In the genomic region with DNA sequence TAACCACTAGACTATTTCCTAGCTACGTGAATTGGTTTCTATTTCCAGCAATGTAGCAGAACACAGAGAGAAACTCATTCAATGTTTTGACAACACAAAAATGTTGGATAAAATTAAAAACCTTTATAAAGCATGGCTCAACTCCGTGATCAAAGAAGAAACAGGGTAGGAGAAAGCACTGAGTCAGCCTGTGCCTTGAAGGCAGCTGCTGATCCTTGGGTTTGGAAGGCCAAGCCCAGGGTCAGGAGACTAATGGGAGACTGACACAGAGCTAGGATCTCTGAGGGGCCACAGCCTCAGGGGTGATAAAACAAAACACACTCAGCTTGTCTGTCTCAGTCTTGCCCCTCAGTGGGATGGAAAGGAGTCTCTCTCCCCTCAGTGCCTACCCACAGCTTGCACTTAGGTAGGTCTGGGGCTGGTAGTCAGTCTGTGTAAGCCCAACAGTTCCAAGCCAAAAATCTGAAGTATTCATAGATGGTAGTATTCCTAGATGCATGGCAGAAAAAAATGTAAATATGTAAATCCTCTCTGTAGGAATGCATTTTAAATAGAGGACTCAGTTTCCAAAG, we compare ENCODE assay signal across 1 cellular context.
TF ChIP-seq lines count a peak whose summit lies in the region.

No MANE protein-coding gene starts in this region.

TF ChIP-seq in GM23338, 12 proteins besides CTCF, POLR2A, EP300 and RAD21 (continued from another document):
- TF ChIP-seq, protein P1, sequence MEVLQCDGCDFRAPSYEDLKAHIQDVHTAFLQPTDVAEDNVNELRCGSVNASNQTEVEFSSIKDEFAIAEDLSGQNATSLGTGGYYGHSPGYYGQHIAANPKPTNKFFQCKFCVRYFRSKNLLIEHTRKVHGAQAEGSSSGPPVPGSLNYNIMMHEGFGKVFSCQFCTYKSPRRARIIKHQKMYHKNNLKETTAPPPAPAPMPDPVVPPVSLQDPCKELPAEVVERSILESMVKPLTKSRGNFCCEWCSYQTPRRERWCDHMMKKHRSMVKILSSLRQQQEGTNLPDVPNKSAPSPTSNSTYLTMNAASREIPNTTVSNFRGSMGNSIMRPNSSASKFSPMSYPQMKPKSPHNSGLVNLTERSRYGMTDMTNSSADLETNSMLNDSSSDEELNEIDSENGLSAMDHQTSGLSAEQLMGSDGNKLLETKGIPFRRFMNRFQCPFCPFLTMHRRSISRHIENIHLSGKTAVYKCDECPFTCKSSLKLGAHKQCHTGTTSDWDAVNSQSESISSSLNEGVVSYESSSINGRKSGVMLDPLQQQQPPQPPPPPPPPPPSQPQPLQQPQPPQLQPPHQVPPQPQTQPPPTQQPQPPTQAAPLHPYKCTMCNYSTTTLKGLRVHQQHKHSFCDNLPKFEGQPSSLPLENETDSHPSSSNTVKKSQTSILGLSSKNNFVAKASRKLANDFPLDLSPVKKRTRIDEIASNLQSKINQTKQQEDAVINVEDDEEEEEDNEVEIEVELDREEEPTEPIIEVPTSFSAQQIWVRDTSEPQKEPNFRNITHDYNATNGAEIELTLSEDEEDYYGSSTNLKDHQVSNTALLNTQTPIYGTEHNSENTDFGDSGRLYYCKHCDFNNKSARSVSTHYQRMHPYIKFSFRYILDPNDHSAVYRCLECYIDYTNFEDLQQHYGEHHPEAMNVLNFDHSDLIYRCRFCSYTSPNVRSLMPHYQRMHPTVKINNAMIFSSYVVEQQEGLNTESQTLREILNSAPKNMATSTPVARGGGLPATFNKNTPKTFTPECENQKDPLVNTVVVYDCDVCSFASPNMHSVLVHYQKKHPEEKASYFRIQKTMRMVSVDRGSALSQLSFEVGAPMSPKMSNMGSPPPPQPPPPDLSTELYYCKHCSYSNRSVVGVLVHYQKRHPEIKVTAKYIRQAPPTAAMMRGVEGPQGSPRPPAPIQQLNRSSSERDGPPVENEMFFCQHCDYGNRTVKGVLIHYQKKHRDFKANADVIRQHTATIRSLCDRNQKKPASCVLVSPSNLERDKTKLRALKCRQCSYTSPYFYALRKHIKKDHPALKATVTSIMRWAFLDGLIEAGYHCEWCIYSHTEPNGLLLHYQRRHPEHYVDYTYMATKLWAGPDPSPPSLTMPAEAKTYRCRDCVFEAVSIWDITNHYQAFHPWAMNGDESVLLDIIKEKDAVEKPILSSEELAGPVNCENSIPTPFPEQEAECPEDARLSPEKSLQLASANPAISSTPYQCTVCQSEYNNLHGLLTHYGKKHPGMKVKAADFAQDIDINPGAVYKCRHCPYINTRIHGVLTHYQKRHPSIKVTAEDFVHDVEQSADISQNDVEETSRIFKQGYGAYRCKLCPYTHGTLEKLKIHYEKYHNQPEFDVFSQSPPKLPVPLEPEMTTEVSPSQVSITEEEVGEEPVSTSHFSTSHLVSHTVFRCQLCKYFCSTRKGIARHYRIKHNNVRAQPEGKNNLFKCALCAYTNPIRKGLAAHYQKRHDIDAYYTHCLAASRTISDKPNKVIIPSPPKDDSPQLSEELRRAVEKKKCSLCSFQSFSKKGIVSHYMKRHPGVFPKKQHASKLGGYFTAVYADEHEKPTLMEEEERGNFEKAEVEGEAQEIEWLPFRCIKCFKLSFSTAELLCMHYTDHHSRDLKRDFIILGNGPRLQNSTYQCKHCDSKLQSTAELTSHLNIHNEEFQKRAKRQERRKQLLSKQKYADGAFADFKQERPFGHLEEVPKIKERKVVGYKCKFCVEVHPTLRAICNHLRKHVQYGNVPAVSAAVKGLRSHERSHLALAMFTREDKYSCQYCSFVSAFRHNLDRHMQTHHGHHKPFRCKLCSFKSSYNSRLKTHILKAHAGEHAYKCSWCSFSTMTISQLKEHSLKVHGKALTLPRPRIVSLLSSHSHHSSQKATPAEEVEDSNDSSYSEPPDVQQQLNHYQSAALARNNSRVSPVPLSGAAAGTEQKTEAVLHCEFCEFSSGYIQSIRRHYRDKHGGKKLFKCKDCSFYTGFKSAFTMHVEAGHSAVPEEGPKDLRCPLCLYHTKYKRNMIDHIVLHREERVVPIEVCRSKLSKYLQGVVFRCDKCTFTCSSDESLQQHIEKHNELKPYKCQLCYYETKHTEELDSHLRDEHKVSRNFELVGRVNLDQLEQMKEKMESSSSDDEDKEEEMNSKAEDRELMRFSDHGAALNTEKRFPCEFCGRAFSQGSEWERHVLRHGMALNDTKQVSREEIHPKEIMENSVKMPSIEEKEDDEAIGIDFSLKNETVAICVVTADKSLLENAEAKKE (CRISPR knock-in tag; IDR thresholded peaks at IDR 0.05), result no peak
- TF ChIP-seq JUNB (IDR thresholded peaks at IDR 0.05; ENCODE audit: unreplicated experiment) (no peak), EZH2 (IDR thresholded peaks at IDR 0.05; ENCODE audit: low read depth, unreplicated experiment) (no peak)
- TF ChIP-seq, protein P2, sequence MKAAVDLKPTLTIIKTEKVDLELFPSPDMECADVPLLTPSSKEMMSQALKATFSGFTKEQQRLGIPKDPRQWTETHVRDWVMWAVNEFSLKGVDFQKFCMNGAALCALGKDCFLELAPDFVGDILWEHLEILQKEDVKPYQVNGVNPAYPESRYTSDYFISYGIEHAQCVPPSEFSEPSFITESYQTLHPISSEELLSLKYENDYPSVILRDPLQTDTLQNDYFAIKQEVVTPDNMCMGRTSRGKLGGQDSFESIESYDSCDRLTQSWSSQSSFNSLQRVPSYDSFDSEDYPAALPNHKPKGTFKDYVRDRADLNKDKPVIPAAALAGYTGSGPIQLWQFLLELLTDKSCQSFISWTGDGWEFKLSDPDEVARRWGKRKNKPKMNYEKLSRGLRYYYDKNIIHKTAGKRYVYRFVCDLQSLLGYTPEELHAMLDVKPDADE (IDR thresholded peaks at IDR 0.05), result no peak
- TF ChIP-seq, protein P3, sequence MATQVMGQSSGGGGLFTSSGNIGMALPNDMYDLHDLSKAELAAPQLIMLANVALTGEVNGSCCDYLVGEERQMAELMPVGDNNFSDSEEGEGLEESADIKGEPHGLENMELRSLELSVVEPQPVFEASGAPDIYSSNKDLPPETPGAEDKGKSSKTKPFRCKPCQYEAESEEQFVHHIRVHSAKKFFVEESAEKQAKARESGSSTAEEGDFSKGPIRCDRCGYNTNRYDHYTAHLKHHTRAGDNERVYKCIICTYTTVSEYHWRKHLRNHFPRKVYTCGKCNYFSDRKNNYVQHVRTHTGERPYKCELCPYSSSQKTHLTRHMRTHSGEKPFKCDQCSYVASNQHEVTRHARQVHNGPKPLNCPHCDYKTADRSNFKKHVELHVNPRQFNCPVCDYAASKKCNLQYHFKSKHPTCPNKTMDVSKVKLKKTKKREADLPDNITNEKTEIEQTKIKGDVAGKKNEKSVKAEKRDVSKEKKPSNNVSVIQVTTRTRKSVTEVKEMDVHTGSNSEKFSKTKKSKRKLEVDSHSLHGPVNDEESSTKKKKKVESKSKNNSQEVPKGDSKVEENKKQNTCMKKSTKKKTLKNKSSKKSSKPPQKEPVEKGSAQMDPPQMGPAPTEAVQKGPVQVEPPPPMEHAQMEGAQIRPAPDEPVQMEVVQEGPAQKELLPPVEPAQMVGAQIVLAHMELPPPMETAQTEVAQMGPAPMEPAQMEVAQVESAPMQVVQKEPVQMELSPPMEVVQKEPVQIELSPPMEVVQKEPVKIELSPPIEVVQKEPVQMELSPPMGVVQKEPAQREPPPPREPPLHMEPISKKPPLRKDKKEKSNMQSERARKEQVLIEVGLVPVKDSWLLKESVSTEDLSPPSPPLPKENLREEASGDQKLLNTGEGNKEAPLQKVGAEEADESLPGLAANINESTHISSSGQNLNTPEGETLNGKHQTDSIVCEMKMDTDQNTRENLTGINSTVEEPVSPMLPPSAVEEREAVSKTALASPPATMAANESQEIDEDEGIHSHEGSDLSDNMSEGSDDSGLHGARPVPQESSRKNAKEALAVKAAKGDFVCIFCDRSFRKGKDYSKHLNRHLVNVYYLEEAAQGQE (IDR thresholded peaks at IDR 0.05; ENCODE audit: unreplicated experiment), result no peak
